36 cellular contexts compared by ENCODE assay signal in the genomic region with DNA sequence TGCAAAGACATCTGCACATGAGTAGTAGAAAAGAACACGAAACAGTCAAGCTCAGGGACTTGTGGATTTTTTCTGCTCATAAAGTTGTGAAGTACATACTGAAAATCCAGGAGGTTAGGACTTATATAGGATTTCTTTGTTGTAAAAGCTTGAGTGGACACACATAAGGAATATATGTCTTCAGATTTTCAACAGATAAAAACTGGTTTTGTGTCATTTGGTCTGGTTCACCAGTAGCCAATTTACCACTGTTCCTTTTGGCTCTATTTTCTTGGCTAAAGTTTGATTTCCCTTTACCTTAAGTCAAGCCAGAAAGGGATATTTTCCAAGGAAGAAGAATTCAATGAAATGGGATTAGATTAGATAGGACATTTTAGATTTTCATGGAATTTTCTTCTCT.
"Had no signal": no experiment of that assay in that cellular context is flagged by ENCODE, and none has a peak within 500 bp of the region (broad histone marks: within the 10 kb centered on the region; RNA-seq: fewer than 3 reads in every experiment).

No MANE protein-coding gene starts in this region.

- H3K4me1 ChIP-seq: adrenal gland, ascending aorta had no signal

- ATAC-seq: activated CD4-positive, alpha-beta T cell treated with anti-CD3 and anti-CD28 coated beads for 36 hours; activated CD8-positive, alpha-beta memory T cell treated with anti-CD3 and anti-CD28 coated beads, Interleukin-2, amount 10 ng/mL, durations not matched to agents 7 days and 5 days; activated CD8-positive, alpha-beta T cell treated with anti-CD3 and anti-CD28 coated beads, Interleukin-2, amount 10 ng/mL, durations not matched to agents 7 days and 5 days; activated naive CD8-positive, alpha-beta T cell treated with anti-CD3 and anti-CD28 coated beads, Interleukin-2, amount 50 U/mL, for 24 hours; esophagus mucosa; foreskin keratinocyte; gastrocnemius medialis; heart left ventricle; T-helper 17 cell had no signal

- H3K27ac ChIP-seq: adrenal gland, ascending aorta, coronary artery, dorsolateral prefrontal cortex, WERI-Rb-1 had no signal

- H3K4me3 Mint-ChIP-seq: activated CD4-positive, alpha-beta memory T cell treated with anti-CD3 and anti-CD28 coated beads for 36 hours; activated CD4-positive, alpha-beta T cell treated with anti-CD3 and anti-CD28 coated beads for 36 hours; activated CD4-positive, alpha-beta T cell treated with anti-CD3 and anti-CD28 coated beads, Interleukin-2, amount 10 ng/mL, durations not matched to agents 24 days and 14 days; activated CD8-positive, alpha-beta memory T cell treated with anti-CD3 and anti-CD28 coated beads, Interleukin-2, amount 10 ng/mL, durations not matched to agents 7 days and 5 days; activated CD8-positive, alpha-beta T cell treated with anti-CD3 and anti-CD28 coated beads, Interleukin-2, amount 10 ng/mL, durations not matched to agents 7 days and 5 days; activated naive CD4-positive, alpha-beta T cell treated with anti-CD3 and anti-CD28 coated beads for 36 hours; activated naive CD4-positive, alpha-beta T cell treated with anti-CD3 and anti-CD28 coated beads, Interleukin-2, amount 50 U/mL, for 24 hours; activated naive CD8-positive, alpha-beta T cell treated with anti-CD3 and anti-CD28 coated beads for 36 hours; activated naive CD8-positive, alpha-beta T cell treated with anti-CD3 and anti-CD28 coated beads, Interleukin-2, amount 50 U/mL, for 24 hours; activated T-helper 1 cell treated with anti-CD3 and anti-CD28 coated beads, Interleukin-12 subunit alpha, Interleukin-12 subunit beta, Interleukin-2, Interleukin-4 antibody, amounts not matched to agents 30 ng/mL and 10 ng/mL and 1 ng/mL, durations not matched to agents 14 hours and 24 hours and 36 hours; brain; central memory CD8-positive, alpha-beta T cell; dendritic cell treated with granulocyte-macrophage colony-stimulating factor and Interleukin-4, amounts not matched to agents 40 ng/mL and 50 ng/mL, for 4 days; endodermal cell; T-helper 17 cell; T-helper 2 cell treated with Interferon-gamma antibody and Interleukin-4, amounts not matched to agents 5 μg/mL and 100 μg/mL, for 36 hours had no signal

- H3K9me3 Mint-ChIP-seq: activated naive CD4-positive, alpha-beta T cell treated with anti-CD3 and anti-CD28 coated beads, Interleukin-2, amount 50 U/mL, for 24 hours; central memory CD8-positive, alpha-beta T cell; dendritic cell treated with granulocyte-macrophage colony-stimulating factor and Interleukin-4, amounts not matched to agents 40 ng/mL and 50 ng/mL, for 4 days had no signal

- H3K27ac Mint-ChIP-seq: activated CD4-positive, alpha-beta memory T cell treated with anti-CD3 and anti-CD28 coated beads for 36 hours; activated CD4-positive, alpha-beta T cell treated with anti-CD3 and anti-CD28 coated beads for 36 hours; activated CD4-positive, alpha-beta T cell treated with anti-CD3 and anti-CD28 coated beads, Interleukin-2, amount 10 ng/mL, durations not matched to agents 24 days and 14 days; activated CD8-positive, alpha-beta memory T cell treated with anti-CD3 and anti-CD28 coated beads, Interleukin-2, amount 10 ng/mL, durations not matched to agents 7 days and 5 days; activated CD8-positive, alpha-beta T cell treated with anti-CD3 and anti-CD28 coated beads, Interleukin-2, amount 10 ng/mL, durations not matched to agents 7 days and 5 days; activated naive CD4-positive, alpha-beta T cell treated with anti-CD3 and anti-CD28 coated beads for 36 hours; activated naive CD4-positive, alpha-beta T cell treated with anti-CD3 and anti-CD28 coated beads, Interleukin-2, amount 50 U/mL, for 24 hours; activated naive CD8-positive, alpha-beta T cell treated with anti-CD3 and anti-CD28 coated beads for 36 hours; activated naive CD8-positive, alpha-beta T cell treated with anti-CD3 and anti-CD28 coated beads, Interleukin-2, amount 50 U/mL, for 24 hours; activated T-helper 1 cell treated with anti-CD3 and anti-CD28 coated beads, Interleukin-12 subunit alpha, Interleukin-12 subunit beta, Interleukin-2, Interleukin-4 antibody, amounts not matched to agents 30 ng/mL and 10 ng/mL and 1 ng/mL, durations not matched to agents 14 hours and 24 hours and 36 hours; activated T-helper 2 cell treated with anti-CD3 and anti-CD28 coated beads, Interferon-gamma antibody, Interleukin-2, Interleukin-4, amounts not matched to agents 10 μg/mL and 5 μg/mL and 100 μg/mL, durations not matched to agents 14 hours and 24 hours and 36 hours; brain; dendritic cell treated with granulocyte-macrophage colony-stimulating factor and Interleukin-4, amounts not matched to agents 40 ng/mL and 50 ng/mL, for 4 days; endodermal cell; T-helper 17 cell; T-helper 2 cell treated with Interferon-gamma antibody and Interleukin-4, amounts not matched to agents 5 μg/mL and 100 μg/mL, for 36 hours had no signal

- DNase-seq: activated CD4-positive, alpha-beta memory T cell treated with anti-CD3 and anti-CD28 coated beads for 36 hours; activated CD4-positive, alpha-beta T cell treated with anti-CD3 and anti-CD28 coated beads for 36 hours; activated CD4-positive, alpha-beta T cell treated with anti-CD3 and anti-CD28 coated beads, Interleukin-2, amount 10 ng/mL, durations not matched to agents 24 days and 14 days; activated CD4-positive, CD25-positive, alpha-beta regulatory T cell; activated CD4-positive, CD25-positive, alpha-beta regulatory T cell treated with anti-CD3 and anti-CD28 coated beads, Interleukin-2, amount 50 U/mL, for 72 hours; activated CD8-positive, alpha-beta memory T cell treated with anti-CD3 and anti-CD28 coated beads, Interleukin-2, amount 10 ng/mL, durations not matched to agents 7 days and 5 days; activated CD8-positive, alpha-beta memory T cell treated with anti-CD3 and anti-CD28 coated beads, Interleukin-2, amount 50 U/mL, for 4 hours; activated CD8-positive, alpha-beta T cell treated with anti-CD3 and anti-CD28 coated beads, Interleukin-2, amount 10 ng/mL, durations not matched to agents 7 days and 5 days; activated effector memory CD4-positive, alpha-beta T cell treated with anti-CD3 and anti-CD28 coated beads, Interleukin-2, amount 50 U/mL, for 16 hours; activated naive CD4-positive, alpha-beta T cell treated with anti-CD3 and anti-CD28 coated beads for 36 hours; activated naive CD8-positive, alpha-beta T cell treated with anti-CD3 and anti-CD28 coated beads for 36 hours; activated naive CD8-positive, alpha-beta T cell treated with anti-CD3 and anti-CD28 coated beads, Interleukin-2, amount 50 U/mL, for 24 hours; activated T-cell treated with anti-CD3 and anti-CD28 coated beads, Interleukin-2, amount 50 U/mL, for 1 hour; activated T-cell treated with anti-CD3 and anti-CD28 coated beads, Interleukin-2, amount 50 U/mL, for 48 hours; adrenal gland; dorsolateral prefrontal cortex; effector memory CD4-positive, alpha-beta T cell; endodermal cell; foreskin keratinocyte; gastrocnemius medialis; glutamatergic neuron; heart left ventricle; T-helper 1 cell; T-helper 17 cell; T1000; WERI-Rb-1 had no signal

- H3K9me3 ChIP-seq: gastrocnemius medialis had no signal

- H3K27me3 ChIP-seq: adrenal gland, ascending aorta, dorsolateral prefrontal cortex, foreskin keratinocyte, gastrocnemius medialis, heart left ventricle had no signal

- H3K4me3 ChIP-seq: adrenal gland, ascending aorta, coronary artery, dorsolateral prefrontal cortex, gastrocnemius medialis, heart left ventricle had no signal

- H3K27me3 Mint-ChIP-seq: activated CD4-positive, alpha-beta memory T cell treated with anti-CD3 and anti-CD28 coated beads for 36 hours; activated CD4-positive, alpha-beta T cell treated with anti-CD3 and anti-CD28 coated beads for 36 hours; activated CD4-positive, alpha-beta T cell treated with anti-CD3 and anti-CD28 coated beads, Interleukin-2, amount 10 ng/mL, durations not matched to agents 24 days and 14 days; activated CD8-positive, alpha-beta memory T cell treated with anti-CD3 and anti-CD28 coated beads, Interleukin-2, amount 10 ng/mL, durations not matched to agents 7 days and 5 days; activated naive CD4-positive, alpha-beta T cell treated with anti-CD3 and anti-CD28 coated beads, Interleukin-2, amount 50 U/mL, for 24 hours; activated naive CD8-positive, alpha-beta T cell treated with anti-CD3 and anti-CD28 coated beads for 36 hours; activated naive CD8-positive, alpha-beta T cell treated with anti-CD3 and anti-CD28 coated beads, Interleukin-2, amount 50 U/mL, for 24 hours; brain; central memory CD8-positive, alpha-beta T cell; dendritic cell treated with granulocyte-macrophage colony-stimulating factor and Interleukin-4, amounts not matched to agents 40 ng/mL and 50 ng/mL, for 4 days; T-helper 17 cell had no signal

- H3K36me3 ChIP-seq: adrenal gland, ascending aorta, gastrocnemius medialis, heart left ventricle, WERI-Rb-1 had no signal

- H3K4me1 Mint-ChIP-seq: endodermal cell, T-helper 17 cell had no signal
